In the genomic region with DNA sequence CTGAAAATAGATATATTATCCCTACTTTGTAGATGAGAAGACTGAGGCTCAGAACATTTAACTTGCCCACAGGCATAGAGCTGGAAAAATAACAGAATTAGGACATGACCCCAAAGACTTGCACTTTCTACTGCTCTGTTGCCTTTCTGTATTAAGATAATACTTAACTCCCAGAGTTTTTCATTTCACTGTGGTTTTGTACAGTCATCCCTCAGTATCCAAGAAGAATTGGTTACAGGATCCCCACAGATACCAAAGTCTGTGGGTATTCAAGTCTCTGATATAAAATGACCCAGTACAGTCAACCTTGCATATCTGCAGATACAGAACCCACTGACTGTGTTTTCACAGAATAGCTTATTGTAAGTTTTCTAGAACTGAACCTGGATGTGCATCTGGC, we compare ENCODE assay signal across 28 cellular contexts.
"Had no signal": no experiment of that assay in that cellular context is flagged by ENCODE, and none has a peak within 500 bp of the region (broad histone marks: within the 10 kb centered on the region; RNA-seq: fewer than 3 reads in every experiment).

No MANE protein-coding gene starts in this region.

- DNase-seq: activated CD4-positive, alpha-beta T cell treated with anti-CD3 and anti-CD28 coated beads for 36 hours; activated CD8-positive, alpha-beta memory T cell treated with anti-CD3 and anti-CD28 coated beads, Interleukin-2, amount 50 U/mL, for 4 hours; activated CD8-positive, alpha-beta T cell treated with anti-CD3 and anti-CD28 coated beads for 36 hours; activated gamma-delta T cell treated with Interleukin-2 at 50 U/mL for 16 hours; activated naive CD4-positive, alpha-beta T cell treated with anti-CD3 and anti-CD28 coated beads, Interleukin-2, amount 10 ng/mL, durations not matched to agents 7 days and 5 days; activated naive CD8-positive, alpha-beta T cell treated with anti-CD3 and anti-CD28 coated beads for 36 hours; activated T-cell treated with anti-CD3 and anti-CD28 coated beads, Interleukin-2, amount 50 U/mL, for 72 hours; anterior cingulate cortex; Kasumi-1; KBM-7; NCI-H1092 treated with DMSO at 0.1 percent for 48 hours; NCI-H1417 treated with DMSO at 0.1 percent for 48 hours; NCI-H1694; NCI-H2029; NCI-H2107; NCI-H2171 treated with DMSO at 0.1 percent for 48 hours; NCI-H226; NCI-H526 treated with DMSO at 0.1 percent for 48 hours; NCI-H82; NK-92 treated with Interleukin-12 subunit alpha and Interleukin-12 subunit beta, amount 100 ng/mL, for 24 hours; OCI-M1; RPMI8226; T-helper 1 cell had no signal

- ATAC-seq: activated CD4-positive, alpha-beta T cell treated with anti-CD3 and anti-CD28 coated beads for 36 hours; activated CD8-positive, alpha-beta T cell treated with anti-CD3 and anti-CD28 coated beads for 36 hours; activated T-cell treated with anti-CD3 and anti-CD28 coated beads, Interleukin-2, amount 50 U/mL, for 72 hours; Panc1; Right ventricle myocardium inferior had no signal

- H3K27ac ChIP-seq: cardiac muscle cell, SK-N-MC, VCaP had no signal

- H3K4me3 ChIP-seq: cardiac muscle cell, SK-N-MC had no signal

- H3K27me3 ChIP-seq: cardiac muscle cell had no signal
